8 cellular contexts compared by ENCODE assay signal in genomic region chr4:24419147-24420034, GRCh38.
DNase-seq lines count a peak whose midpoint lies in the region; ATAC-seq and TF ChIP-seq lines count a peak whose summit lies in the region.

No MANE protein-coding gene starts in this region.

- no peak overlapping the region for H3K27ac ChIP-seq in prostate gland

- H3K9me3 ChIP-seq in prostate gland, result no peaks in the 10 kb centered on the region

- H3K36me3 ChIP-seq in prostate gland, result no peaks in the 10 kb centered on the region

- H3K4me3 ChIP-seq in prostate gland, result no peak overlapping the region

- TF ChIP-seq CTCF in prostate gland (IDR thresholded peaks at IDR 0.05), result peak; percentile 80 to 88 (median 85)

- H3K27me3 ChIP-seq in prostate gland (replicated peaks; ENCODE audit: insufficient read depth), result no peaks in the 10 kb centered on the region

- 12% methylated on average over 8 of the region's 8 CpGs for WGBS in prostate gland

- intact Hi-C loops in prostate gland (cut with DNase I), result loop anchor here (10.0 kb wide), 2 partner anchors 735 to 1285 kb away; no protein-coding TSS in a partner anchor

- TF ChIP-seq POLR2A in prostate gland (IDR thresholded peaks at IDR 0.05), result no peak

- DNase-seq in GF-D8 (lab: John Stamatoyannopoulos, UW), result peak; percentile 0
- peak; percentile 64 for DNase-seq in LHCN-M2 (ENCODE audit: low read depth)
- peak; percentile 18 for DNase-seq in SHP77 treated with DMSO at 0.1 percent for 48 hours (lab: John Stamatoyannopoulos, UW)
- DNase-seq in activated naive CD4-positive, alpha-beta T cell treated with Interleukin-2 at 50 U/mL for 16 hours, result peak; percentile 65
- DNase-seq in glomerular visceral epithelial cell (ENCODE audit: extremely low spot score), result peak; percentile 74
- peak; percentile 67 for DNase-seq in prostate gland (ENCODE audit: low spot score)

- peak; percentile 89 for ATAC-seq in GM21737 (IDR thresholded peaks at IDR 0.05; ENCODE audit: unreplicated experiment)
- no peak for ATAC-seq in HG03097 (IDR thresholded peaks at IDR 0.05; ENCODE audit: low FRiP score, unreplicated experiment)

- no peaks in the 10 kb centered on the region for H3K4me1 ChIP-seq in prostate gland (replicated peaks)

Comparison
In these comparisons a context has a peak if more than half of its experiments do, and no peak if none do; other contexts are left out.
1. DNase-seq: peak in every context shown above with its lines; median percentile 74 in glomerular visceral epithelial cell; 67 in prostate gland; 65 in activated naive CD4-positive, alpha-beta T cell treated with Interleukin-2 at 50 U/mL for 16 hours; 64 in LHCN-M2; 18 in SHP77 treated with DMSO at 0.1 percent for 48 hours; 0 in GF-D8.